Comparison of ENCODE assay signal across 8 cellular contexts in the genomic region with DNA sequence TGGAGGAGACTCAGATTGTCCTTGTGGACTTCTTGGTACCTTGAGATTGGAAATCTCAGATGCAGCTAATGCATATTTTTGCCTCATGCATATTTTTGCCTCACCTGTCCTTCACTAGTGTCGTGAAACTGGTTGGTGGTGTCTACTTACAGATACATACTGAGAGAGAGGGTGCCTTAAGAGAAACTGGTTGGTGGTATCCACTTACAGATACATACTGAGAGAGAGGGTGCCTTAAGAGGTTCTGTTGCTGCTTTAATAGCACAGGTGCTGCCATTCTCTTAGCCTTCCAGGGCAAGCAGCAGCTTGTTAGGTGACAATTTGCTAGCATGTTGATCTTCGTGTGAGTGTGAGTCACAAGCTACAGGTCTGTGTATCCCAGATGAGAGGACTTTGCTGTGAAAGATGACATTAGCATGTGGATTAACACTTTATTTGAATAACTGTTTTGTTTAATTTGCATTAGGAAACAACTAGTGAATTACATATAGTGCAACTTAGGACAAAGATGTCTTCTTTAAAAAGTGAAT. TPM values are rescaled to one million over a fixed set of nuclear protein-coding genes. Genes with fewer than 3 reads are reported as not detected.
DNase-seq lines count a peak whose midpoint lies in the region; ATAC-seq and TF ChIP-seq lines count a peak whose summit lies in the region.
"Had no signal": no experiment of that assay in that cellular context is flagged by ENCODE, and none has a peak within 500 bp of the region (broad histone marks: within the 10 kb centered on the region; RNA-seq: fewer than 3 reads in every experiment).

No MANE protein-coding gene starts in this region.

- H3K27ac Mint-ChIP-seq in activated naive CD8-positive, alpha-beta T cell = peak overlapping the region; percentile 46
- no peak overlapping the region for H3K27ac Mint-ChIP-seq in neural crest cell (ENCODE audit: unreplicated experiment)

- TF ChIP-seq CTCF in GM12864 (IDR thresholded peaks at IDR 0.05; ENCODE audit: low read depth, low read length, missing control alignments) = no peak
- no peak for TF ChIP-seq CTCF in neural crest cell (conservative IDR thresholded peaks at IDR 0.05)

- H3K27me3 Mint-ChIP-seq in activated naive CD8-positive, alpha-beta T cell = no peaks in the 10 kb centered on the region
- no peaks in the 10 kb centered on the region for H3K27me3 Mint-ChIP-seq in neural crest cell (ENCODE audit: low read depth)

- H3K9me3 Mint-ChIP-seq in activated naive CD8-positive, alpha-beta T cell (ENCODE audit: low read depth) = no peaks in the 10 kb centered on the region
- no peaks in the 10 kb centered on the region for H3K9me3 Mint-ChIP-seq in neural crest cell

- H3K4me3 ChIP-seq in GM12864 (ENCODE audit: low read depth, low read length) = peak overlapping the region; percentile 85

- no peak for ATAC-seq in GM21526 (IDR thresholded peaks at IDR 0.05; ENCODE audit: low FRiP score, unreplicated experiment)

- no peaks in the 10 kb centered on the region for H3K36me3 Mint-ChIP-seq in activated naive CD8-positive, alpha-beta T cell
- no peaks in the 10 kb centered on the region for H3K36me3 Mint-ChIP-seq in neural crest cell (ENCODE audit: low read depth)

- no peak for DNase-seq in GM12864 (ENCODE audit: low read depth)
- peak; percentile 29 for DNase-seq in NCI-H1048 (lab: John Stamatoyannopoulos, UW)
- DNase-seq in neural crest cell (ENCODE audit: low read depth, low spot score) = no peak
- DNase-seq in HUDEP-2 (lab: John Stamatoyannopoulos, UW; ENCODE audit: unreplicated experiment in 76 of 76) = no peak
- DNase-seq in inferior parietal cortex (ENCODE audit: extremely low spot score) = no peak
- DNase-seq: activated CD4-positive, CD25-positive, alpha-beta regulatory T cell treated with anti-CD3 and anti-CD28 coated beads, Interleukin-2, amount 50 U/mL, for 72 hours had no signal

- peak overlapping the region; percentile 56 for H3K4me3 Mint-ChIP-seq in activated naive CD8-positive, alpha-beta T cell
- H3K4me3 Mint-ChIP-seq in neural crest cell = peak overlapping the region; percentile 94

- peaks cover 69% of the 10 kb centered on the region for H3K4me1 Mint-ChIP-seq in activated naive CD8-positive, alpha-beta T cell (ENCODE audit: low read depth)
- H3K4me1 Mint-ChIP-seq in neural crest cell = peaks cover 65% of the 10 kb centered on the region

RNA-seq across cellular contexts. Expression of gene PTTG1, which starts 1.4 kb away (rescaled TPM):
- total RNA-seq in neural crest cell = 157 and 167 TPM in 2 replicates

RNA-seq across cellular contexts. Expression of gene SLU7, which starts 4.2 kb away (rescaled TPM):
- 26.2 and 27.1 TPM in 2 replicates for total RNA-seq in neural crest cell

RNA-seq across cellular contexts. Expression of gene FAM200C, which starts 23.2 kb away (rescaled TPM):
- 9.1 and 9.6 TPM in 2 replicates for total RNA-seq in neural crest cell

RNA-seq across cellular contexts. Expression of gene C1QTNF2, which starts 52.7 kb away (rescaled TPM):
- 0.42 and 0.43 TPM in 2 replicates for total RNA-seq in neural crest cell
